ENCODE assay signal across 34 cellular contexts in genomic region chr16:12845282-12845681, GRCh38.
"Had no signal": no experiment of that assay in that cellular context is flagged by ENCODE, and none has a peak within 500 bp of the region (broad histone marks: within the 10 kb centered on the region; RNA-seq: fewer than 3 reads in every experiment).

No MANE protein-coding gene starts in this region.

- H3K9me3 ChIP-seq: MG63 had no signal

- H3K4me3 ChIP-seq: MG63 had no signal

- H3K36me3 ChIP-seq: MG63 had no signal

- DNase-seq: Karpas-422, Kasumi-1, MG63, MM.1S, MV-4-11, NCI-H1048, NCI-H1092, NCI-H1092 treated with DMSO at 0.1 percent for 48 hours, NCI-H1105, NCI-H1105 treated with DMSO at 0.1 percent for 48 hours, NCI-H1417, NCI-H1417 treated with DMSO at 0.1 percent for 48 hours, NCI-H1436, NCI-H1436 treated with DMSO at 0.1 percent for 48 hours, NCI-H146, NCI-H1694, NCI-H1694 treated with DMSO at 0.1 percent for 48 hours, NCI-H187, NCI-H187 treated with DMSO at 0.1 percent for 48 hours, NCI-H1930, NCI-H2029, NCI-H2029 treated with DMSO at 0.1 percent for 48 hours, NCI-H2081, NCI-H2081 treated with DMSO at 0.1 percent for 48 hours, NCI-H2107, NCI-H2171, NCI-H2171 treated with DMSO at 0.1 percent for 48 hours, NCI-H2227 treated with DMSO at 0.1 percent for 48 hours, NCI-H226, NCI-H345, NCI-H446, NCI-H446 treated with DMSO at 0.1 percent for 48 hours, NCI-H510A, NCI-H510A treated with DMSO at 0.1 percent for 48 hours had no signal
